19 cellular contexts compared by ENCODE assay signal in genomic region chr4:149881744-149882143, GRCh38.
A peak's percentile ranks its signal among the peaks of the same experiment; 100 is the strongest.
DNase-seq lines count a peak whose midpoint lies in the region; ATAC-seq and TF ChIP-seq lines count a peak whose summit lies in the region.
"Had no signal": no experiment of that assay in that cellular context is flagged by ENCODE, and none has a peak within 500 bp of the region (broad histone marks: within the 10 kb centered on the region; RNA-seq: fewer than 3 reads in every experiment).

No MANE protein-coding gene starts in this region.

- H3K4me3 ChIP-seq in right cardiac atrium (ENCODE audit: low read length) (no peak overlapping the region), left ventricle myocardium inferior (no peak overlapping the region), neuronal stem cell (ENCODE audit: low read length in 2 of 2) (no peak overlapping the region)
- H3K4me3 ChIP-seq: A549, HAP-1 had no signal

- no peak overlapping the region for H2BK15ac ChIP-seq in neuronal stem cell (ENCODE audit: low read length)

- H3K27me3 ChIP-seq in right cardiac atrium (ENCODE audit: control insufficient read depth, insufficient read depth) (no peaks in the 10 kb centered on the region), left ventricle myocardium inferior (ENCODE audit: low read depth) (no peaks in the 10 kb centered on the region), neuronal stem cell (ENCODE audit: control insufficient read depth in 3 of 3, insufficient read depth in 3 of 3, low read depth in 1 of 3, low read length in 3 of 3) (no peaks in the 10 kb centered on the region)

- no peak overlapping the region for H3K9ac ChIP-seq in neuronal stem cell (ENCODE audit: low read depth, low read length, poor library complexity)

- WGBS in right cardiac atrium, result 53% methylated on average over 1 of the region's 1 CpG
- WGBS in neuronal stem cell (ENCODE audit: extremely low coverage in 2 of 2, insufficient read length in 2 of 2, insufficient replicate concordance in 1 of 2), 2 donors, result no CpG with 5 or more reads among the region's 1 CpG

- ATAC-seq in Right ventricle myocardium inferior (peak; percentile 72), right cardiac atrium (no peak)
- ATAC-seq: A549 had no signal

- no peak overlapping the region for H4K91ac ChIP-seq in neuronal stem cell (ENCODE audit: low read depth, low read length, poor library complexity)

- H3K79me1 ChIP-seq in neuronal stem cell (ENCODE audit: low read depth, low read length), result no peaks in the 10 kb centered on the region

- H3K14ac ChIP-seq in neuronal stem cell (ENCODE audit: low read length), result no peak overlapping the region

- H4K8ac ChIP-seq in neuronal stem cell (ENCODE audit: low read depth, low read length), result no peak overlapping the region

- intact Hi-C loops in Right ventricle myocardium inferior (cut with DNase I) (loop anchor here (5.0 kb wide), 1 partner anchor 89 kb away; no protein-coding TSS in a partner anchor), right cardiac atrium (cut with DNase I) (no loop called here), left ventricle myocardium inferior (cut with micrococcal nuclease) (no loop called here)

- H2AFZ ChIP-seq in neuronal stem cell (ENCODE audit: low read length), result no peak overlapping the region

- H3K23ac ChIP-seq in neuronal stem cell (ENCODE audit: low read depth, low read length, poor library complexity), result no peak overlapping the region

- no peak overlapping the region for H3K4me2 ChIP-seq in neuronal stem cell (ENCODE audit: insufficient read depth, low read length, poor library complexity, severe bottlenecking)
- H3K4me2 ChIP-seq: A549 had no signal

- H3K27ac ChIP-seq in right cardiac atrium (ENCODE audit: low read length) (no peak overlapping the region), left ventricle myocardium inferior (replicated peaks) (peak overlapping the region; percentile 72), neuronal stem cell (replicated peaks; ENCODE audit: low read length) (peak overlapping the region; percentile 11)
- H3K27ac ChIP-seq: A549 had no signal

- no peak overlapping the region for H2BK120ac ChIP-seq in neuronal stem cell (ENCODE audit: low read depth, low read length)

- no peak overlapping the region for H3K18ac ChIP-seq in neuronal stem cell (ENCODE audit: low read length)

- H3K4me1 ChIP-seq in right cardiac atrium (ENCODE audit: control insufficient read depth, insufficient read depth, low read length), result no peaks in the 10 kb centered on the region
- H3K4me1 ChIP-seq in left ventricle myocardium inferior, result peaks cover 26% of the 10 kb centered on the region
- H3K4me1 ChIP-seq in neuronal stem cell (ENCODE audit: control insufficient read depth in 2 of 2, insufficient read depth in 1 of 2, low read depth in 1 of 2, low read length in 2 of 2), result peaks cover 0 to 4% of the 10 kb centered on the region in 2 donors
- H3K4me1 ChIP-seq: A549, HAP-1 had no signal

- no peak for TF ChIP-seq CTCF in left ventricle myocardium inferior (IDR thresholded peaks at IDR 0.05; ENCODE audit: borderline replicate concordance)

- H2BK12ac ChIP-seq in neuronal stem cell (ENCODE audit: low read length), result no peak overlapping the region

- H3K9me3 ChIP-seq in right cardiac atrium (ENCODE audit: control insufficient read depth, low read length) (no peaks in the 10 kb centered on the region), left ventricle myocardium inferior (replicated peaks) (no peaks in the 10 kb centered on the region), neuronal stem cell (replicated peaks in 1 of 2; ENCODE audit: control insufficient read depth in 2 of 2, insufficient read depth in 1 of 2, low read depth in 1 of 2, low read length in 2 of 2) (no peaks in the 10 kb centered on the region)
- H3K9me3 ChIP-seq: A549, HAP-1 had no signal

- H2AK5ac ChIP-seq in neuronal stem cell (ENCODE audit: low read depth, low read length), result no peak overlapping the region

- no peaks in the 10 kb centered on the region for H3K36me3 ChIP-seq in left ventricle myocardium inferior
- no peaks in the 10 kb centered on the region for H3K36me3 ChIP-seq in neuronal stem cell (replicated peaks in 1 of 2; ENCODE audit: control insufficient read depth in 2 of 2, insufficient read depth in 2 of 2, low read length in 2 of 2)
- H3K36me3 ChIP-seq: HAP-1 had no signal

- H2BK5ac ChIP-seq in neuronal stem cell (ENCODE audit: low read length), result no peak overlapping the region

- no peak for DNase-seq in Right ventricle myocardium inferior (ENCODE audit: missing footprints)
- DNase-seq in right cardiac atrium, result no peak
- DNase-seq in NCI-H69 (lab: John Stamatoyannopoulos, UW), result peak; percentile 1
- DNase-seq in left ventricle myocardium inferior, result no peak
- no peak for DNase-seq in neuronal stem cell (ENCODE audit: low spot score)
- DNase-seq in NCI-H1930 (lab: John Stamatoyannopoulos, UW), result no peak
- no peak for DNase-seq in NCI-H128 (lab: John Stamatoyannopoulos, UW; ENCODE audit: unreplicated experiment)
- DNase-seq: 8988T; C1 segment of cervical spinal cord; Calu3; CD4-positive, alpha-beta memory T cell; COR-L47; DMS53; DMS79 treated with DMSO at 0.1 percent for 48 hours; GF-D8; GOT3; HFFc6 had no signal

- H3K4ac ChIP-seq in neuronal stem cell (ENCODE audit: low read length), result no peak overlapping the region
